In the genomic region with DNA sequence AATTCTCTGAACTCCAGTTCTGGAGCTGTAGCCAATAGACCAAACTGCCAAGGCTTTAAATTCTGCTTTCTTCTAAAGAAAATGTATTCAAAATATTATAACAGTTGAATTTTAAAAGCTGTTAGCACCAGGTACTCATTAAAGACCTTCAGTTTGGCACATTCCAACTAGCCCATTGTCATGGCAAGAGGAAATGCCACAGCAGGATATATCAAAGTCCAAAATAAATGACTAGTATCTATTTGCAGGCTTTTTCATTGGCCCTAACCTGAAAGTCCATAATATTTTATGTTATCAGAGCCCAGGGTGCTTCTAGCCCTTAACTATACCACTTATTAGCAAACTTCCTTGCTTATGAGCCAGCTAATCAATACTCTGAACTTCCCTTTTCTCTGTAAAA, we compare ENCODE assay signal across 18 cellular contexts. TPM values are rescaled to one million over a fixed set of nuclear protein-coding genes. Genes with fewer than 3 reads are reported as not detected.
A peak's percentile ranks its signal among the peaks of the same experiment; 100 is the strongest.
DNase-seq lines count a peak whose midpoint lies in the region; ATAC-seq and TF ChIP-seq lines count a peak whose summit lies in the region.
"Had no signal": no experiment of that assay in that cellular context is flagged by ENCODE, and none has a peak within 500 bp of the region (broad histone marks: within the 10 kb centered on the region; RNA-seq: fewer than 3 reads in every experiment).

No MANE protein-coding gene starts in this region.

- H3K27me3 Mint-ChIP-seq in activated CD4-positive, alpha-beta T cell treated with anti-CD3 and anti-CD28 coated beads for 36 hours: no peaks in the 10 kb centered on the region
- H3K27me3 Mint-ChIP-seq in activated CD4-positive, alpha-beta T cell treated with anti-CD3 and anti-CD28 coated beads, Interleukin-2, amount 10 ng/mL, durations not matched to agents 24 days and 14 days: peaks cover 6% of the 10 kb centered on the region

- no peak for DNase-seq in left ventricle myocardium inferior
- no peak for DNase-seq in right cardiac atrium
- DNase-seq in coronary artery (ENCODE audit: low spot score): no peak
- no peak for DNase-seq in activated CD4-positive, alpha-beta T cell treated with anti-CD3 and anti-CD28 coated beads for 36 hours
- no peak for DNase-seq in pons (ENCODE audit: low spot score)
- no peak for DNase-seq in activated CD4-positive, alpha-beta T cell treated with anti-CD3 and anti-CD28 coated beads, Interleukin-2, amount 10 ng/mL, durations not matched to agents 24 days and 14 days
- DNase-seq: DND-41; GOT3; Kasumi-1; NCI-H1105; NCI-H1694 treated with DMSO at 0.1 percent for 48 hours; NCI-H526 treated with DMSO at 0.1 percent for 48 hours; NK-92 treated with Interleukin-12 subunit alpha and Interleukin-12 subunit beta, amount 100 ng/mL, for 24 hours; SHP77 treated with DMSO at 0.1 percent for 48 hours had no signal

- H3K27ac ChIP-seq in left ventricle myocardium inferior (replicated peaks) (peak overlapping the region; percentile 56), right cardiac atrium (ENCODE audit: low read length) (no peak overlapping the region), coronary artery (peak overlapping the region; percentile 37 to 68), liver (ENCODE audit: low read depth in 1 of 2, low read length in 2 of 2) (peak overlapping the region; percentile 14 to 60)
- H3K27ac ChIP-seq: C4-2B had no signal

- no peak for TF ChIP-seq RAD21 in liver (IDR thresholded peaks at IDR 0.05)

- H3K9ac ChIP-seq in liver (ENCODE audit: low read depth in 1 of 2, low read length in 2 of 2): no peak overlapping the region

- H3K27me3 ChIP-seq in left ventricle myocardium inferior (ENCODE audit: low read depth): no peaks in the 10 kb centered on the region
- no peaks in the 10 kb centered on the region for H3K27me3 ChIP-seq in right cardiac atrium (ENCODE audit: control insufficient read depth, insufficient read depth)
- H3K27me3 ChIP-seq in liver (ENCODE audit: control insufficient read depth in 4 of 4, insufficient read depth in 4 of 4, low read length in 3 of 4): no peaks in the 10 kb centered on the region

- H3K9me3 ChIP-seq in left ventricle myocardium inferior (replicated peaks) (no peaks in the 10 kb centered on the region), right cardiac atrium (ENCODE audit: control insufficient read depth, low read length) (no peaks in the 10 kb centered on the region), liver (ENCODE audit: control insufficient read depth in 4 of 4, low read length in 3 of 4) (no peaks in the 10 kb centered on the region)

- H3K4me3 Mint-ChIP-seq in activated CD4-positive, alpha-beta T cell treated with anti-CD3 and anti-CD28 coated beads for 36 hours: no peak overlapping the region
- no peak overlapping the region for H3K4me3 Mint-ChIP-seq in activated CD4-positive, alpha-beta T cell treated with anti-CD3 and anti-CD28 coated beads, Interleukin-2, amount 10 ng/mL, durations not matched to agents 24 days and 14 days
- H3K4me3 Mint-ChIP-seq: IgD-negative memory B cell had no signal

- ATAC-seq in right cardiac atrium (no peak), GM21367 (IDR thresholded peaks at IDR 0.05; ENCODE audit: unreplicated experiment) (no peak)
- no peak for ATAC-seq in activated CD4-positive, alpha-beta T cell treated with anti-CD3 and anti-CD28 coated beads for 36 hours

- H3K27ac Mint-ChIP-seq in activated CD4-positive, alpha-beta T cell treated with anti-CD3 and anti-CD28 coated beads for 36 hours: no peak overlapping the region
- no peak overlapping the region for H3K27ac Mint-ChIP-seq in activated CD4-positive, alpha-beta T cell treated with anti-CD3 and anti-CD28 coated beads, Interleukin-2, amount 10 ng/mL, durations not matched to agents 24 days and 14 days
- H3K27ac Mint-ChIP-seq: IgD-negative memory B cell had no signal

- POLR2A ChIA-PET in activated CD4-positive, alpha-beta T cell treated with anti-CD3 and anti-CD28 coated beads for 36 hours (lab: Charles Lee): no interaction called here

- CTCF ChIA-PET in activated CD4-positive, alpha-beta T cell treated with anti-CD3 and anti-CD28 coated beads for 36 hours (lab: Charles Lee): interaction anchor here (0.7 to 2.5 kb wide), 2 partner anchors 11 to 23 kb away, joined by 3 to 9 read pairs; no protein-coding TSS in a partner anchor

- TF ChIP-seq CTCF in left ventricle myocardium inferior (IDR thresholded peaks at IDR 0.05; ENCODE audit: borderline replicate concordance): no peak
- TF ChIP-seq CTCF in coronary artery (IDR thresholded peaks at IDR 0.05): no peak
- TF ChIP-seq CTCF in liver (IDR thresholded peaks at IDR 0.05; ENCODE audit: low read depth, low read length, missing input control): no peak

- H3K4me1 ChIP-seq in left ventricle myocardium inferior (peaks cover 55% of the 10 kb centered on the region), right cardiac atrium (ENCODE audit: control insufficient read depth, insufficient read depth, low read length) (peaks cover 7% of the 10 kb centered on the region), liver (ENCODE audit: control insufficient read depth in 4 of 4, insufficient read depth in 4 of 4, low read length in 3 of 4) (peaks cover 2 to 56% (median 55%) of the 10 kb centered on the region in 4 donors)

- intact Hi-C loops in left ventricle myocardium inferior (cut with micrococcal nuclease): no loop called here
- intact Hi-C loops in right cardiac atrium (cut with DNase I): no loop called here
- intact Hi-C loops in activated CD4-positive, alpha-beta T cell treated with anti-CD3 and anti-CD28 coated beads for 36 hours (cut with DNase I, micrococcal nuclease): loop anchor here in 1 of 2 experiments (5.0 to 10.0 kb wide), 4 partner anchors 469 to 1664 kb away; partner anchors contain the start of genes APPL2, CKAP4, TCP11L2 and WASHC4
- intact Hi-C loops in activated CD4-positive, alpha-beta T cell treated with anti-CD3 and anti-CD28 coated beads, Interleukin-2, amount 10 ng/mL, durations not matched to agents 24 days and 14 days (cut with micrococcal nuclease): loop anchor here (5.0 to 10.0 kb wide), 2 partner anchors 143 to 469 kb away; partner anchors contain the start of gene TCP11L2

- no peak overlapping the region for H3K4me3 ChIP-seq in left ventricle myocardium inferior
- no peak overlapping the region for H3K4me3 ChIP-seq in right cardiac atrium (ENCODE audit: low read length)
- H3K4me3 ChIP-seq in coronary artery: no peak overlapping the region
- no peak overlapping the region for H3K4me3 ChIP-seq in liver (ENCODE audit: low read depth in 1 of 3, low read length in 3 of 3)

- no peaks in the 10 kb centered on the region for H3K9me3 Mint-ChIP-seq in activated CD4-positive, alpha-beta T cell treated with anti-CD3 and anti-CD28 coated beads for 36 hours (ENCODE audit: low read depth)
- no peaks in the 10 kb centered on the region for H3K9me3 Mint-ChIP-seq in activated CD4-positive, alpha-beta T cell treated with anti-CD3 and anti-CD28 coated beads, Interleukin-2, amount 10 ng/mL, durations not matched to agents 24 days and 14 days
- H3K9me3 Mint-ChIP-seq: IgD-negative memory B cell had no signal

- H3K36me3 ChIP-seq in left ventricle myocardium inferior (no peaks in the 10 kb centered on the region), liver (ENCODE audit: control insufficient read depth in 4 of 4, insufficient read depth in 3 of 4, low read depth in 1 of 4, low read length in 3 of 4) (no peaks in the 10 kb centered on the region)

- peaks cover 2% of the 10 kb centered on the region for H3K36me3 Mint-ChIP-seq in activated CD4-positive, alpha-beta T cell treated with anti-CD3 and anti-CD28 coated beads for 36 hours (ENCODE audit: low read depth)
- H3K36me3 Mint-ChIP-seq in activated CD4-positive, alpha-beta T cell treated with anti-CD3 and anti-CD28 coated beads, Interleukin-2, amount 10 ng/mL, durations not matched to agents 24 days and 14 days (ENCODE audit: low read depth): peaks cover 3% of the 10 kb centered on the region

- H3K4me1 Mint-ChIP-seq in activated CD4-positive, alpha-beta T cell treated with anti-CD3 and anti-CD28 coated beads for 36 hours: peaks cover 36% of the 10 kb centered on the region
- peaks cover 34% of the 10 kb centered on the region for H3K4me1 Mint-ChIP-seq in activated CD4-positive, alpha-beta T cell treated with anti-CD3 and anti-CD28 coated beads, Interleukin-2, amount 10 ng/mL, durations not matched to agents 24 days and 14 days

TF ChIP-seq in liver, 16 proteins besides CTCF, POLR2A, EP300 and RAD21 (continues in another document):
- TF ChIP-seq HNF4G (IDR thresholded peaks at IDR 0.05) (peak; percentile 64), MAX (IDR thresholded peaks at IDR 0.05) (no peak), TAF1 (conservative IDR thresholded peaks at IDR 0.05) (no peak), EGR1 (IDR thresholded peaks at IDR 0.05; ENCODE audit: low read depth in 2 of 2) (no peak), NR2F2 (IDR thresholded peaks at IDR 0.05) (no peak), YY1 (IDR thresholded peaks at IDR 0.05) (no peak), HNF4A (conservative IDR thresholded peaks at IDR 0.05) (peak; percentile 65 to 74)
- TF ChIP-seq, protein P1, sequence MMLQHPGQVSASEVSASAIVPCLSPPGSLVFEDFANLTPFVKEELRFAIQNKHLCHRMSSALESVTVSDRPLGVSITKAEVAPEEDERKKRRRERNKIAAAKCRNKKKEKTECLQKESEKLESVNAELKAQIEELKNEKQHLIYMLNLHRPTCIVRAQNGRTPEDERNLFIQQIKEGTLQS (IDR thresholded peaks at IDR 0.05): no peak

RNA-seq across cellular contexts. Expression of gene RIC8B, which starts 3.1 kb away (rescaled TPM):
- total RNA-seq in left ventricle myocardium inferior (25.2 TPM), right cardiac atrium (10 to 100 TPM; 16.5 to 24.2 (median 21.8) TPM), liver (10 to 100 TPM in 1 of 2 donors, 1 to 10 TPM in 1; 5.6 to 15.1 TPM)
- polyA plus RNA-seq in right cardiac atrium (9.0 TPM), liver (1 to 10 TPM; 2.7 to 2.8 TPM)
- 10 to 100 TPM; 10.7 to 11.3 TPM for total RNA-seq in activated CD4-positive, alpha-beta T cell treated with anti-CD3 and anti-CD28 coated beads for 36 hours
- 13.6 and 14.9 TPM in 2 replicates for total RNA-seq in activated CD4-positive, alpha-beta T cell treated with anti-CD3 and anti-CD28 coated beads, Interleukin-2, amount 10 ng/mL, durations not matched to agents 24 days and 14 days
